In genomic region chr11:64206457-64207246, GRCh38 we compare ENCODE assay signal across 8 cellular contexts. TPM values are rescaled to one million over a fixed set of nuclear protein-coding genes. Genes with fewer than 3 reads are reported as not detected.
A peak's percentile ranks its signal among the peaks of the same experiment; 100 is the strongest.
DNase-seq lines count a peak whose midpoint lies in the region; ATAC-seq, FAIRE-seq and TF ChIP-seq lines count a peak whose summit lies in the region.

Gene FERMT3 (plus strand): TSS chr11:64206721. CDS start chr11:64207365, 644 bp downstream.

- TF ChIP-seq CTCF in glutamatergic neuron (IDR thresholded peaks at IDR 0.05; ENCODE audit: partially characterized antibody, unreplicated experiment) (no peak), spleen (IDR thresholded peaks at IDR 0.05 in 8 of 11, conservative IDR thresholded peaks at IDR 0.05 in 3 of 11) (peak in 3 of 11 experiments; percentile 23 to 27 (median 25))

- H3K27ac ChIP-seq in spleen: peak within 1 kb of the TSS; percentile 84 to 99 (median 96)

- no peak for ATAC-seq in HG03025 (IDR thresholded peaks at IDR 0.05; ENCODE audit: low FRiP score, unreplicated experiment)

- peak within 1 kb of the TSS; percentile 59 for H3K27ac Mint-ChIP-seq in glutamatergic neuron (ENCODE audit: unreplicated experiment)

- peaks cover 32 to 81% (median 53%) of the 10 kb centered on the region in 6 donors for H3K4me1 ChIP-seq in spleen

- peaks cover 0 to 66% (median 46%) of the 10 kb centered on the region in 6 donors for H3K36me3 ChIP-seq in spleen

- WGBS in spleen, 5 donors: 9 to 25% (median 15%) methylated on average over 11 to 26 of the region's 26 CpGs

- H3K27me3 ChIP-seq in spleen (replicated peaks in 1 of 7): no peaks in the 10 kb centered on the region

- intact Hi-C loops in spleen (cut with DNase I; ENCODE audit: low total_unique reads): no loop called here

- peaks cover 5% of the 10 kb centered on the region for H3K9me3 Mint-ChIP-seq in glutamatergic neuron (ENCODE audit: unreplicated experiment)

- H3K4me1 Mint-ChIP-seq in glutamatergic neuron (ENCODE audit: low read depth, unreplicated experiment): peaks cover 10% of the 10 kb centered on the region

- H3K27me3 Mint-ChIP-seq in glutamatergic neuron (ENCODE audit: unreplicated experiment): peaks cover 5% of the 10 kb centered on the region

- no peak for TF ChIP-seq POLR2A in spleen (IDR thresholded peaks at IDR 0.05)

- H3K36me3 Mint-ChIP-seq in glutamatergic neuron (ENCODE audit: unreplicated experiment): no peaks in the 10 kb centered on the region

- H3K9me3 ChIP-seq in spleen: no peaks in the 10 kb centered on the region

- no peak within 1 kb of the TSS for H3K4me3 Mint-ChIP-seq in glutamatergic neuron (ENCODE audit: unreplicated experiment)

- DNase-seq in GM18507 (ENCODE audit: extremely low spot score, insufficient read length, low read depth) (no peak), MV-4-11 (lab: John Stamatoyannopoulos, UW) (peak; percentile 81), activated T-cell treated with anti-CD3 and anti-CD28 coated beads for 48 hours (ENCODE audit: low read depth) (peak; percentile 75), glutamatergic neuron (no peak), spleen (peak; percentile 97), HPDE6-E6E7 (ENCODE audit: extremely low spot score) (no peak), islet precursor cell (no peak)

- H3K4me3 ChIP-seq in spleen: peak within 1 kb of the TSS; percentile 58 to 89 (median 80)

- FAIRE-seq in GM18507 (lab: Jason Lieb, UNC): peak; percentile 70

RNA-seq across cellular contexts. Expression of gene FERMT3, which starts in this region (rescaled TPM):
- total RNA-seq in glutamatergic neuron (ENCODE audit: unreplicated experiment) (2.0 TPM), spleen (100 to 1,000 TPM; 129 to 248 (median 178) TPM)
- polyA plus RNA-seq in spleen: 100 to 1,000 TPM; 120 to 210 (median 159) TPM

Comparison
In these comparisons a context has a peak if more than half of its experiments do, and no peak if none do; other contexts are left out.
1. RNA of gene FERMT3 (total RNA-seq): 129 to 248 TPM in spleen; 2.0 TPM in glutamatergic neuron (single experiment); every median in the first group is over 10 times any median in the second.
2. DNase-seq: peak in MV-4-11 (single experiment), activated T-cell treated with anti-CD3 and anti-CD28 coated beads for 48 hours (single experiment) and spleen (single experiment); none in GM18507 (single experiment), glutamatergic neuron (single experiment), HPDE6-E6E7 (single experiment) and islet precursor cell (single experiment).